In the genomic region with DNA sequence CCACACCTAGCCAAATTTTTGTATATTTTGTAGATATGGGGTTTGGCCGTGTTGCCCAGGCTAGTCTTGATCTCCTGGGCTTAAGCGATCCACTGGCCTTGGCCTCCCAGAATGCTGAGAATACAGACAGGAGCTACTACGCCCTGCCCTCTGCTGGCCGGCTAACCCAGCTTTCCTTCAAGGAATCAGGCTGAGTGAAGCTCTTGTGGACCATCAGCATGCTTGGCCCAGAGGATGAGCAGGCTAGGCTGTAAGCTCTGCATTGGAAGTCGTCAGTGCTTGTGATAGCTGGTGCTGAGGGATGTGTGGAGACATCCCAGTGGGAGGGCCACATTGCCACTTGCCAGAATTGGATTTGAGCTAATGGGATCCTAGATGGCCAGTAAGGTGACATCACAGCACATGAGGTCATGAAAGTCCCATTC, we compare ENCODE assay signal across 8 cellular contexts.
A peak's percentile ranks its signal among the peaks of the same experiment; 100 is the strongest.
DNase-seq lines count a peak whose midpoint lies in the region; ATAC-seq and TF ChIP-seq lines count a peak whose summit lies in the region.

No MANE protein-coding gene starts in this region.

- dilution Hi-C loops in mammary epithelial cell (cut with HindIII; ENCODE audit: low sequenced_read_pairs): no loop called here

- H3K4me3 ChIP-seq in HEK293 (ENCODE audit: low read depth, low read length) (no peak overlapping the region), mammary epithelial cell (replicated peaks in 1 of 3; ENCODE audit: insufficient read depth in 1 of 3, low read depth in 2 of 3, low read length in 3 of 3) (no peak overlapping the region), mesenchymal stem cell (ENCODE audit: insufficient read depth in 1 of 2, low read depth in 1 of 2, low read length in 2 of 2) (no peak overlapping the region), aorta (ENCODE audit: low read length in 2 of 2) (no peak overlapping the region)

- intact Hi-C loops in mammary epithelial cell (cut with micrococcal nuclease) (loop anchor here (2.0 to 5.0 kb wide), 2 partner anchors 135 to 174 kb away; no protein-coding TSS in a partner anchor), aorta (cut with DNase I) (no loop called here)

- peak overlapping the region; percentile 45 for H2AK5ac ChIP-seq in mesenchymal stem cell (ENCODE audit: low read length, severe bottlenecking)

- no peak overlapping the region for H2BK5ac ChIP-seq in mesenchymal stem cell (ENCODE audit: low read depth, low read length, poor library complexity, severe bottlenecking)

- no peak overlapping the region for H3K23ac ChIP-seq in mesenchymal stem cell (ENCODE audit: low read length in 2 of 2)

- H3K4me2 ChIP-seq in mammary epithelial cell (ENCODE audit: insufficient read depth, low read depth, low read length): peak overlapping the region; percentile 4
- H3K4me2 ChIP-seq in mesenchymal stem cell (ENCODE audit: low read length, poor library complexity, severe bottlenecking): no peak overlapping the region

- no peak overlapping the region for H2BK120ac ChIP-seq in mesenchymal stem cell (ENCODE audit: low read depth, low read length)

- no peak overlapping the region for H4K91ac ChIP-seq in mesenchymal stem cell (ENCODE audit: low read length)

- no TSS peak for BruUV-seq in mammary epithelial cell (replicated peaks; lab: Mats Ljungman, UMichigan)

- 81% methylated on average over 5 of the region's 5 CpGs for WGBS in mammary epithelial cell (ENCODE audit: low coverage, missing lambda C conversion rate)
- 81% methylated on average over 5 of the region's 5 CpGs for WGBS in mesenchymal stem cell
- WGBS in aorta, 2 donors: 69 to 70% methylated on average over 5 of the region's 5 CpGs

- H3K9me3 ChIP-seq in HEK293 (ENCODE audit: control insufficient read depth, insufficient read depth, low read depth, low read length) (no peaks in the 10 kb centered on the region), mammary epithelial cell (replicated peaks; ENCODE audit: insufficient read depth, low read length) (no peaks in the 10 kb centered on the region), mesenchymal stem cell (ENCODE audit: control insufficient read depth, low read length) (no peaks in the 10 kb centered on the region), aorta (ENCODE audit: control insufficient read depth, low read length) (no peaks in the 10 kb centered on the region)

- no peak overlapping the region for H3K4ac ChIP-seq in mesenchymal stem cell (ENCODE audit: low read depth in 1 of 2, low read length in 2 of 2)

- H3K36me3 ChIP-seq in HEK293 (ENCODE audit: control insufficient read depth in 2 of 2, insufficient read depth in 1 of 2, low read length in 2 of 2): peaks cover 13 to 79% of the 10 kb centered on the region in 2 experiments; a peak in 2 of 3 replicates
- peaks cover 37% of the 10 kb centered on the region for H3K36me3 ChIP-seq in mammary epithelial cell (ENCODE audit: insufficient read depth, low read length)
- peaks cover 69 to 80% of the 10 kb centered on the region in 2 experiments for H3K36me3 ChIP-seq in mesenchymal stem cell (ENCODE audit: control insufficient read depth in 1 of 2, insufficient read depth in 2 of 2, low read depth in 1 of 2, low read length in 2 of 2)
- peaks cover 0 to 16% of the 10 kb centered on the region in 2 donors for H3K36me3 ChIP-seq in aorta (ENCODE audit: control insufficient read depth in 1 of 2, insufficient read depth in 2 of 2, low read length in 1 of 2)

- H3K18ac ChIP-seq in mesenchymal stem cell (ENCODE audit: low read depth in 1 of 2, low read length in 2 of 2): peak overlapping the region; percentile 25 to 55

- POLR2A ChIA-PET in HEK293 (lab: Yijun Ruan, JAX): interaction anchor here (0.9 to 1.1 kb wide), 2 partner anchors 14 to 60 kb away, joined by 3 read pairs; a partner anchor contains a TSS

- H3K9ac ChIP-seq in mammary epithelial cell (ENCODE audit: insufficient read depth, low read length): no peak overlapping the region
- peak overlapping the region; percentile 51 for H3K9ac ChIP-seq in mesenchymal stem cell (ENCODE audit: low read length)

- no peak for ATAC-seq in aorta (ENCODE audit: low FRiP score)
- ATAC-seq in GM19452 (IDR thresholded peaks at IDR 0.05; ENCODE audit: unreplicated experiment): no peak

- peak; percentile 49 for DNase-seq in ACHN
- no peak for DNase-seq in mammary epithelial cell
- DNase-seq in mesenchymal stem cell: peak; percentile 71
- DNase-seq in aorta: no peak
- no peak for DNase-seq in medulla oblongata (ENCODE audit: extremely low spot score)
- no peak for DNase-seq in NCI-H774 (lab: John Stamatoyannopoulos, UW)

- H3K79me1 ChIP-seq in mesenchymal stem cell (replicated peaks; ENCODE audit: low read length, poor library complexity, severe bottlenecking): peaks cover 26% of the 10 kb centered on the region

- peaks cover 43% of the 10 kb centered on the region for H3K79me2 ChIP-seq in mammary epithelial cell (ENCODE audit: insufficient read depth, low read length)

- TF ChIP-seq CTCF in HEK293 (tag by site-specific recombination; IDR thresholded peaks at IDR 0.05): 0 out of 2 replicates have a peak, but pooled peaks have one; percentile 33
- peak; percentile 17 to 45 for TF ChIP-seq CTCF in mammary epithelial cell (conservative IDR thresholded peaks at IDR 0.05 in 1 of 2, IDR thresholded peaks at IDR 0.05 in 1 of 2; ENCODE audit: extremely low read depth in 1 of 2, insufficient read depth in 1 of 2, low read depth in 1 of 2, low read length in 2 of 2)

- peak overlapping the region in 1 of 2 experiments; percentile 21 for H2BK12ac ChIP-seq in mesenchymal stem cell (ENCODE audit: low read length in 2 of 2)

- H3K4me1 ChIP-seq in HEK293 (ENCODE audit: control insufficient read depth, insufficient read depth, low read length) (no peaks in the 10 kb centered on the region), mammary epithelial cell (ENCODE audit: insufficient read depth, low read length) (peaks cover 59% of the 10 kb centered on the region), mesenchymal stem cell (ENCODE audit: control insufficient read depth, insufficient read depth, low read depth, low read length) (peaks cover 60% of the 10 kb centered on the region), aorta (ENCODE audit: control insufficient read depth in 1 of 2, insufficient read depth in 2 of 2, low read length in 2 of 2) (no peaks in the 10 kb centered on the region)

- H3K27me3 ChIP-seq in mammary epithelial cell (ENCODE audit: insufficient read depth, low read length): no peaks in the 10 kb centered on the region
- no peaks in the 10 kb centered on the region for H3K27me3 ChIP-seq in mesenchymal stem cell (ENCODE audit: control insufficient read depth in 1 of 2, insufficient read depth in 1 of 2, low read length in 2 of 2)
- no peaks in the 10 kb centered on the region for H3K27me3 ChIP-seq in aorta (ENCODE audit: control insufficient read depth in 1 of 2, insufficient read depth in 2 of 2, low read length in 1 of 2)

- in situ Hi-C loops in ACHN (cut with HindIII; ENCODE audit: low pct_ligation_motif_present, low pct_unique_long_range_greater_than_20kb, low sequenced_read_pairs): no loop called here
- in situ Hi-C loops in mammary epithelial cell (cut with MboI; ENCODE audit: low sequenced_read_pairs in 2 of 2): no loop called here

- peak overlapping the region in 1 of 2 experiments; percentile 53 for H3K14ac ChIP-seq in mesenchymal stem cell (ENCODE audit: low read length in 2 of 2)

- H2BK15ac ChIP-seq in mesenchymal stem cell (ENCODE audit: low read depth, poor library complexity, severe bottlenecking): no peak overlapping the region

- no peak overlapping the region for H3K27ac ChIP-seq in HEK293 (ENCODE audit: extremely low read depth, low read depth, low read length)
- peak overlapping the region; percentile 79 for H3K27ac ChIP-seq in mammary epithelial cell (ENCODE audit: insufficient read depth, low read depth, low read length)
- H3K27ac ChIP-seq in mesenchymal stem cell (ENCODE audit: low read length, poor library complexity, severe bottlenecking): peak overlapping the region; percentile 89
- H3K27ac ChIP-seq in aorta (ENCODE audit: low read depth in 1 of 2, low read length in 2 of 2): peak overlapping the region in 1 of 2 donors; percentile 53

- H4K8ac ChIP-seq in mesenchymal stem cell (ENCODE audit: low read length): no peak overlapping the region

- H2AFZ ChIP-seq in mammary epithelial cell (ENCODE audit: low read depth, low read length) (no peak overlapping the region), mesenchymal stem cell (ENCODE audit: low read depth, low read length) (no peak overlapping the region)

- no peaks in the 10 kb centered on the region for H4K20me1 ChIP-seq in mammary epithelial cell (ENCODE audit: insufficient read depth, low read length)

- CTCF ChIA-PET in HEK293 (lab: Yijun Ruan, JAX): interaction anchor here (0.6 to 5.5 kb wide), 17 partner anchors 10 to 329 kb away, joined by 3 to 21 read pairs (median 5); no protein-coding TSS in a partner anchor
- CTCF ChIA-PET in mammary epithelial cell (lab: Charles Lee; ENCODE audit: low non-redundant PET): interaction anchor here (0.8 kb wide), 1 partner anchor 42 kb away, joined by 37 read pairs; no protein-coding TSS in a partner anchor

TF ChIP-seq in HEK293, 187 proteins besides CTCF, POLR2A, EP300 and RAD21:
- TF ChIP-seq, protein P1, sequence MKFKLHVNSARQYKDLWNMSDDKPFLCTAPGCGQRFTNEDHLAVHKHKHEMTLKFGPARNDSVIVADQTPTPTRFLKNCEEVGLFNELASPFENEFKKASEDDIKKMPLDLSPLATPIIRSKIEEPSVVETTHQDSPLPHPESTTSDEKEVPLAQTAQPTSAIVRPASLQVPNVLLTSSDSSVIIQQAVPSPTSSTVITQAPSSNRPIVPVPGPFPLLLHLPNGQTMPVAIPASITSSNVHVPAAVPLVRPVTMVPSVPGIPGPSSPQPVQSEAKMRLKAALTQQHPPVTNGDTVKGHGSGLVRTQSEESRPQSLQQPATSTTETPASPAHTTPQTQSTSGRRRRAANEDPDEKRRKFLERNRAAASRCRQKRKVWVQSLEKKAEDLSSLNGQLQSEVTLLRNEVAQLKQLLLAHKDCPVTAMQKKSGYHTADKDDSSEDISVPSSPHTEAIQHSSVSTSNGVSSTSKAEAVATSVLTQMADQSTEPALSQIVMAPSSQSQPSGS (tag by site-specific recombination; IDR thresholded peaks at IDR 0.05; ENCODE audit: low read depth): 0 out of 2 replicates have a peak, but pooled peaks have one; percentile 37
- peak; percentile 52 for TF ChIP-seq ZNF629 (tag by site-specific recombination; IDR thresholded peaks at IDR 0.05)
- TF ChIP-seq ZNF202 (tag by site-specific recombination; IDR thresholded peaks at IDR 0.05; ENCODE audit: borderline replicate concordance): no peak
- 0 out of 2 replicates have a peak, but pooled peaks have one; percentile 19 for TF ChIP-seq ZBTB21 (tag by site-specific recombination; IDR thresholded peaks at IDR 0.05)
- TF ChIP-seq YY1 (tag by site-specific recombination; IDR thresholded peaks at IDR 0.05): no peak

Comparison
In these comparisons a context has a peak if more than half of its experiments do, and no peak if none do; other contexts are left out.
1. DNase-seq: peak in ACHN (single experiment) and mesenchymal stem cell (single experiment); none in mammary epithelial cell (single experiment), aorta (0 of 2), medulla oblongata (single experiment) and NCI-H774 (single experiment).